9 cellular contexts compared by ENCODE assay signal in the genomic region with DNA sequence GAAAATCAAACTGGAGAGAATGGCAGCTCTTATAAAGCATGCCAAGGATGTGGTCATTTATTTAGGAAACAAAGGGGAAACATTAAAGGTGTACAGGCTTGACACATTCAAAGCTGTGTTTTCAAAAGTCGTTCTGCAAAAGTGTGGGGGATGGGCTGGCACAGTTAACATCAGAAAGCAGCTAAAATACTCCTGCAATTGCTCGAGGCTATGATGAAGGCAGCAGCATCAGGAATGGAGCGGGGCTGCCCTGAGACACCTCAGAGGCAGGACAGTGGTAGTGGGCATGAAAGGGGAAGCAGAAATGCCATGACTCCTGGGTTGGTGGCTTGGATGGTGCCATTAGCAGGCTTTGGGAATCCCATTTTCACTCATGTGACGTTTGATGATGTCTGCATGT. TPM values are rescaled to one million over a fixed set of nuclear protein-coding genes. Genes with fewer than 3 reads are reported as not detected.
DNase-seq lines count a peak whose midpoint lies in the region; ATAC-seq, FAIRE-seq and TF ChIP-seq lines count a peak whose summit lies in the region.
"Had no signal": no experiment of that assay in that cellular context is flagged by ENCODE, and none has a peak within 500 bp of the region (broad histone marks: within the 10 kb centered on the region; RNA-seq: fewer than 3 reads in every experiment).

No MANE protein-coding gene starts in this region.

- WGBS in thymus: 12% methylated on average over 4 of the region's 4 CpGs

- peak overlapping the region; percentile 100 for H3K4me2 ChIP-seq in keratinocyte (ENCODE audit: control insufficient read depth, extremely low read depth, insufficient read depth, low read depth, low read length)

- H3K36me3 ChIP-seq in keratinocyte (ENCODE audit: control insufficient read depth in 2 of 2, extremely low read depth in 1 of 2, insufficient read depth in 2 of 2, low read length in 2 of 2): peaks cover 7 to 10% of the 10 kb centered on the region in 2 experiments
- H3K36me3 ChIP-seq in thymus (ENCODE audit: control insufficient read depth, insufficient read depth): peaks cover 13% of the 10 kb centered on the region

- peak overlapping the region; percentile 88 for H3K4me3 Mint-ChIP-seq in activated T-cell treated with anti-CD3 and anti-CD28 coated beads, Interleukin-2, amount 50 U/mL, for 4 hours
- H3K4me3 Mint-ChIP-seq in activated CD4-positive, alpha-beta memory T cell treated with anti-CD3 and anti-CD28 coated beads for 36 hours: peak overlapping the region; percentile 98

- H3K36me3 Mint-ChIP-seq in activated T-cell treated with anti-CD3 and anti-CD28 coated beads, Interleukin-2, amount 50 U/mL, for 4 hours (ENCODE audit: insufficient read depth): peaks cover 19% of the 10 kb centered on the region
- H3K36me3 Mint-ChIP-seq in activated CD4-positive, alpha-beta memory T cell treated with anti-CD3 and anti-CD28 coated beads for 36 hours: peaks cover 29% of the 10 kb centered on the region

- intact Hi-C loops in activated CD4-positive, alpha-beta memory T cell treated with anti-CD3 and anti-CD28 coated beads for 36 hours (cut with micrococcal nuclease): loop anchor here (10.0 kb wide), 2 partner anchors 158 to 188 kb away; a partner anchor contains a TSS

- peaks cover 70% of the 10 kb centered on the region for H3K79me2 ChIP-seq in keratinocyte (ENCODE audit: control insufficient read depth, insufficient read depth, low read length)

- H3K4me1 ChIP-seq in keratinocyte (ENCODE audit: control insufficient read depth, extremely low read depth, insufficient read depth, low read length) (peaks cover 24% of the 10 kb centered on the region), thymus (ENCODE audit: control insufficient read depth, insufficient read depth, low read length) (peaks cover 26% of the 10 kb centered on the region)

- no peak for FAIRE-seq in keratinocyte (lab: Jason Lieb, UNC)

- H3K27ac ChIP-seq in keratinocyte (ENCODE audit: control insufficient read depth, insufficient read depth, low read length) (peak overlapping the region; percentile 61), thymus (ENCODE audit: low read depth) (no peak overlapping the region)

- ATAC-seq in activated T-cell treated with anti-CD3 and anti-CD28 coated beads, Interleukin-2, amount 50 U/mL, for 4 hours: no peak

- peaks cover 49% of the 10 kb centered on the region for H3K4me1 Mint-ChIP-seq in activated T-cell treated with anti-CD3 and anti-CD28 coated beads, Interleukin-2, amount 50 U/mL, for 4 hours (ENCODE audit: low read depth)
- peaks cover 49% of the 10 kb centered on the region for H3K4me1 Mint-ChIP-seq in activated CD4-positive, alpha-beta memory T cell treated with anti-CD3 and anti-CD28 coated beads for 36 hours (ENCODE audit: low read depth)

- peak overlapping the region; percentile 60 to 94 (median 84) for H3K4me3 ChIP-seq in keratinocyte (ENCODE audit: control insufficient read depth in 2 of 3, extremely low read depth in 1 of 3, insufficient read depth in 2 of 3, low read depth in 1 of 3, low read length in 3 of 3)
- peak overlapping the region; percentile 88 for H3K4me3 ChIP-seq in thymus (ENCODE audit: low read length)

- no peaks in the 10 kb centered on the region for H3K27me3 Mint-ChIP-seq in activated T-cell treated with anti-CD3 and anti-CD28 coated beads, Interleukin-2, amount 50 U/mL, for 4 hours (ENCODE audit: low read depth)
- no peaks in the 10 kb centered on the region for H3K27me3 Mint-ChIP-seq in activated CD4-positive, alpha-beta memory T cell treated with anti-CD3 and anti-CD28 coated beads for 36 hours

- no peaks in the 10 kb centered on the region for H3K9me3 Mint-ChIP-seq in activated T-cell treated with anti-CD3 and anti-CD28 coated beads, Interleukin-2, amount 50 U/mL, for 4 hours
- no peaks in the 10 kb centered on the region for H3K9me3 Mint-ChIP-seq in activated CD4-positive, alpha-beta memory T cell treated with anti-CD3 and anti-CD28 coated beads for 36 hours

- H2AFZ ChIP-seq in keratinocyte (ENCODE audit: control insufficient read depth, low read length): peak overlapping the region; percentile 65

- H3K27me3 ChIP-seq in keratinocyte (ENCODE audit: control insufficient read depth, extremely low read depth, insufficient read depth, low read length) (no peaks in the 10 kb centered on the region), thymus (ENCODE audit: control insufficient read depth, insufficient read depth) (no peaks in the 10 kb centered on the region)

- H3K9me1 ChIP-seq in keratinocyte (ENCODE audit: control insufficient read depth, extremely low read depth, insufficient read depth, low read length): peaks cover 2% of the 10 kb centered on the region

- no peaks in the 10 kb centered on the region for H3K9me3 ChIP-seq in keratinocyte (ENCODE audit: control insufficient read depth, low read depth, low read length)
- no peaks in the 10 kb centered on the region for H3K9me3 ChIP-seq in thymus (ENCODE audit: control insufficient read depth)

- H4K20me1 ChIP-seq in keratinocyte (ENCODE audit: control insufficient read depth, extremely low read depth, insufficient read depth, low read length): no peaks in the 10 kb centered on the region

- dilution Hi-C loops in keratinocyte (cut with MboI; ENCODE audit: extremely low pct_ligation_motif_present, low sequenced_read_pairs): no loop called here

- peak overlapping the region; percentile 83 for H3K9ac ChIP-seq in keratinocyte (ENCODE audit: control insufficient read depth, extremely low read depth, insufficient read depth, low read length)

- no peak for TF ChIP-seq CTCF in keratinocyte (optimal IDR thresholded peaks at IDR 0.05 in 1 of 3, IDR thresholded peaks at IDR 0.05 in 1 of 3, conservative IDR thresholded peaks at IDR 0.05 in 1 of 3; ENCODE audit: extremely low read depth in 1 of 3, insufficient read depth in 2 of 3, low read length in 3 of 3)

- no peak for DNase-seq in activated T-cell treated with anti-CD3 and anti-CD28 coated beads, Interleukin-2, amount 50 U/mL, for 4 hours
- DNase-seq in activated T-cell treated with anti-CD3 and anti-CD28 coated beads, Interleukin-2, amount 50 U/mL, for 1 hour: no peak
- peak; percentile 32 for DNase-seq in activated CD4-positive, alpha-beta memory T cell treated with anti-CD3 and anti-CD28 coated beads for 36 hours
- no peak for DNase-seq in keratinocyte (ENCODE audit: low read depth, low spot score)
- DNase-seq in GOT3 (lab: John Stamatoyannopoulos, UW): no peak
- DNase-seq in mesenteric fat pad (ENCODE audit: low spot score): no peak
- no peak for DNase-seq in NCI-H2171 (lab: John Stamatoyannopoulos, UW)

- peak overlapping the region; percentile 97 for H3K27ac Mint-ChIP-seq in activated CD4-positive, alpha-beta memory T cell treated with anti-CD3 and anti-CD28 coated beads for 36 hours

- POLR2A ChIA-PET in activated CD4-positive, alpha-beta memory T cell treated with anti-CD3 and anti-CD28 coated beads for 36 hours (lab: Charles Lee): interaction anchor here (0.6 to 5.6 kb wide), 5 partner anchors 10 to 52 kb away, joined by 4 to 67 read pairs (median 7); a partner anchor contains a TSS

- CTCF ChIA-PET in activated CD4-positive, alpha-beta memory T cell treated with anti-CD3 and anti-CD28 coated beads for 36 hours (lab: Charles Lee): interaction anchor here (1.2 to 1.6 kb wide), 2 partner anchors 15 to 17 kb away, joined by 4 read pairs; no protein-coding TSS in a partner anchor

RNA-seq across cellular contexts. Expression of a gene that starts 0.7 kb away (rescaled TPM):
- 10 to 100 TPM; 54.1 to 67.2 (median 56.8) TPM for total RNA-seq in activated T-cell treated with anti-CD3 and anti-CD28 coated beads, Interleukin-2, amount 50 U/mL, for 4 hours
- total RNA-seq in activated CD4-positive, alpha-beta memory T cell treated with anti-CD3 and anti-CD28 coated beads for 36 hours: 100 to 1,000 TPM in 1 of 2 experiments, 10 to 100 TPM in 1; 94.6 to 101 TPM
- polyA plus RNA-seq in keratinocyte: 16.6 to 23.0 TPM (median 21.4 TPM) in 3 replicates
- polyA plus RNA-seq in keratinocyte (2011; ENCODE audit: low read depth): 8.2 TPM
- polyA plus RNA-seq in keratinocyte (2011; cell fraction: cytosol; rRNA removed): 9.6 and 11.8 TPM in 2 replicates
- 26.5 and 29.5 TPM in 2 replicates for polyA plus RNA-seq in keratinocyte (2011; cell fraction: nucleus; rRNA removed)
- 6.5 and 17.5 TPM in 2 replicates for polyA plus RNA-seq in keratinocyte (2012; ENCODE audit: low replicate concordance)
- polyA minus RNA-seq in keratinocyte: 23.3 to 35.8 TPM (median 24.8 TPM) in 3 replicates
- polyA minus RNA-seq in keratinocyte (2011; cell fraction: cytosol; rRNA and poly(A)+ RNA removed): 13.8 TPM
- polyA minus RNA-seq in keratinocyte (2011; cell fraction: nucleus; rRNA and poly(A)+ RNA removed): 25.9 and 28.3 TPM in 2 replicates
- 7.2 TPM for polyA plus RNA-seq in thymus
- total RNA-seq in mesenteric fat pad: 15.8 TPM

RNA-seq across cellular contexts. Expression of a gene that starts 1.4 kb away (rescaled TPM):
- 10 to 100 TPM; 30.4 to 33.5 (median 32.8) TPM for total RNA-seq in activated T-cell treated with anti-CD3 and anti-CD28 coated beads, Interleukin-2, amount 50 U/mL, for 4 hours
- 10 to 100 TPM; 36.2 to 38.8 TPM for total RNA-seq in activated CD4-positive, alpha-beta memory T cell treated with anti-CD3 and anti-CD28 coated beads for 36 hours
- polyA plus RNA-seq in keratinocyte (43.2 to 50.2 TPM (median 46.9 TPM) in 3 replicates), thymus (27.3 TPM)
- 44.1 TPM for polyA plus RNA-seq in keratinocyte (2011; ENCODE audit: low read depth)
- polyA plus RNA-seq in keratinocyte (2011; cell fraction: cytosol; rRNA removed): 39.1 and 46.5 TPM in 2 replicates
- polyA plus RNA-seq in keratinocyte (2011; cell fraction: nucleus; rRNA removed): 78.3 and 81.3 TPM in 2 replicates
- polyA plus RNA-seq in keratinocyte (2012; ENCODE audit: low replicate concordance): 25.4 and 43.6 TPM in 2 replicates
- polyA minus RNA-seq in keratinocyte: 53.0 to 82.4 TPM (median 60.8 TPM) in 3 replicates
- 48.7 TPM for polyA minus RNA-seq in keratinocyte (2011; cell fraction: cytosol; rRNA and poly(A)+ RNA removed)
- polyA minus RNA-seq in keratinocyte (2011; cell fraction: nucleus; rRNA and poly(A)+ RNA removed): 25.6 and 35.4 TPM in 2 replicates
- total RNA-seq in mesenteric fat pad: 37.4 TPM

RNA-seq across cellular contexts. Expression of a gene that starts 30.1 kb away (rescaled TPM):
- 10 to 100 TPM; 37.7 to 49.0 (median 43.3) TPM for total RNA-seq in activated T-cell treated with anti-CD3 and anti-CD28 coated beads, Interleukin-2, amount 50 U/mL, for 4 hours
- total RNA-seq in activated CD4-positive, alpha-beta memory T cell treated with anti-CD3 and anti-CD28 coated beads for 36 hours: 10 to 100 TPM; 74.0 to 74.3 TPM
- polyA plus RNA-seq in keratinocyte: 33.9 to 47.9 TPM (median 45.8 TPM) in 3 replicates
- polyA plus RNA-seq in keratinocyte (2011; ENCODE audit: low read depth): 22.3 TPM
- 30.5 and 40.3 TPM in 2 replicates for polyA plus RNA-seq in keratinocyte (2011; cell fraction: cytosol; rRNA removed)
- polyA plus RNA-seq in keratinocyte (2011; cell fraction: nucleus; rRNA removed): 26.0 and 33.3 TPM in 2 replicates
- 22.4 and 35.8 TPM in 2 replicates for polyA plus RNA-seq in keratinocyte (2012; ENCODE audit: low replicate concordance)
- polyA minus RNA-seq in keratinocyte: 6.1 to 33.5 TPM (median 22.0 TPM) in 3 replicates
- polyA minus RNA-seq in keratinocyte (2011; cell fraction: cytosol; rRNA and poly(A)+ RNA removed): 18.0 TPM
- polyA minus RNA-seq in keratinocyte (2011; cell fraction: nucleus; rRNA and poly(A)+ RNA removed): 4.9 and 14.1 TPM in 2 replicates
- polyA plus RNA-seq in thymus: 78.4 TPM
- 45.9 TPM for total RNA-seq in mesenteric fat pad

RNA-seq across cellular contexts. Expression of a gene that starts 30.3 kb away (rescaled TPM):
- 10 to 100 TPM; 18.2 to 19.0 (median 18.4) TPM for total RNA-seq in activated T-cell treated with anti-CD3 and anti-CD28 coated beads, Interleukin-2, amount 50 U/mL, for 4 hours
- 10 to 100 TPM; 20.9 to 22.1 TPM for total RNA-seq in activated CD4-positive, alpha-beta memory T cell treated with anti-CD3 and anti-CD28 coated beads for 36 hours
- 18.2 to 21.7 TPM (median 20.6 TPM) in 3 replicates for polyA plus RNA-seq in keratinocyte
- 14.1 TPM for polyA plus RNA-seq in keratinocyte (2011; ENCODE audit: low read depth)
- 11.8 and 12.8 TPM in 2 replicates for polyA plus RNA-seq in keratinocyte (2011; cell fraction: cytosol; rRNA removed)
- polyA plus RNA-seq in keratinocyte (2011; cell fraction: nucleus; rRNA removed): 54.5 and 71.6 TPM in 2 replicates
- 14.3 and 27.2 TPM in 2 replicates for polyA plus RNA-seq in keratinocyte (2012; ENCODE audit: low replicate concordance)
- polyA minus RNA-seq in keratinocyte: 13.0 to 16.7 TPM (median 14.9 TPM) in 3 replicates
- polyA minus RNA-seq in keratinocyte (2011; cell fraction: cytosol; rRNA and poly(A)+ RNA removed): 10.4 TPM
- polyA minus RNA-seq in keratinocyte (2011; cell fraction: nucleus; rRNA and poly(A)+ RNA removed): 9.9 and 17.2 TPM in 2 replicates
- polyA plus RNA-seq in thymus: 37.9 TPM
- 24.5 TPM for total RNA-seq in mesenteric fat pad

RNA-seq across cellular contexts. Expression of a gene that starts 53.1 kb away (rescaled TPM):
- total RNA-seq in activated T-cell treated with anti-CD3 and anti-CD28 coated beads, Interleukin-2, amount 50 U/mL, for 4 hours: 1 to 10 TPM; 2.2 to 2.9 (median 2.5) TPM
- total RNA-seq in activated CD4-positive, alpha-beta memory T cell treated with anti-CD3 and anti-CD28 coated beads for 36 hours: 1 to 10 TPM; 7.1 to 8.6 TPM
- 2.2 to 4.6 TPM (median 3.0 TPM) in 3 replicates for polyA plus RNA-seq in keratinocyte
- 1.4 TPM for polyA plus RNA-seq in keratinocyte (2011; ENCODE audit: low read depth)
- 1.7 and 1.9 TPM in 2 replicates for polyA plus RNA-seq in keratinocyte (2011; cell fraction: cytosol; rRNA removed)
- polyA plus RNA-seq in keratinocyte (2011; cell fraction: nucleus; rRNA removed): 16.2 and 20.9 TPM in 2 replicates
- 2.8 and 4.0 TPM in 2 replicates for polyA plus RNA-seq in keratinocyte (2012; ENCODE audit: low replicate concordance)
- 1.5 to 2.6 TPM (median 2.5 TPM) in 3 replicates for polyA minus RNA-seq in keratinocyte
- 1.9 TPM for polyA minus RNA-seq in keratinocyte (2011; cell fraction: cytosol; rRNA and poly(A)+ RNA removed)
- 5.9 and 6.9 TPM in 2 replicates for polyA minus RNA-seq in keratinocyte (2011; cell fraction: nucleus; rRNA and poly(A)+ RNA removed)
- polyA plus RNA-seq in thymus: 1.8 TPM
- total RNA-seq in mesenteric fat pad: not detected
- total RNA-seq: dermis microvascular lymphatic vessel endothelial cell had no signal
